22 cellular contexts compared by ENCODE assay signal in the genomic region with DNA sequence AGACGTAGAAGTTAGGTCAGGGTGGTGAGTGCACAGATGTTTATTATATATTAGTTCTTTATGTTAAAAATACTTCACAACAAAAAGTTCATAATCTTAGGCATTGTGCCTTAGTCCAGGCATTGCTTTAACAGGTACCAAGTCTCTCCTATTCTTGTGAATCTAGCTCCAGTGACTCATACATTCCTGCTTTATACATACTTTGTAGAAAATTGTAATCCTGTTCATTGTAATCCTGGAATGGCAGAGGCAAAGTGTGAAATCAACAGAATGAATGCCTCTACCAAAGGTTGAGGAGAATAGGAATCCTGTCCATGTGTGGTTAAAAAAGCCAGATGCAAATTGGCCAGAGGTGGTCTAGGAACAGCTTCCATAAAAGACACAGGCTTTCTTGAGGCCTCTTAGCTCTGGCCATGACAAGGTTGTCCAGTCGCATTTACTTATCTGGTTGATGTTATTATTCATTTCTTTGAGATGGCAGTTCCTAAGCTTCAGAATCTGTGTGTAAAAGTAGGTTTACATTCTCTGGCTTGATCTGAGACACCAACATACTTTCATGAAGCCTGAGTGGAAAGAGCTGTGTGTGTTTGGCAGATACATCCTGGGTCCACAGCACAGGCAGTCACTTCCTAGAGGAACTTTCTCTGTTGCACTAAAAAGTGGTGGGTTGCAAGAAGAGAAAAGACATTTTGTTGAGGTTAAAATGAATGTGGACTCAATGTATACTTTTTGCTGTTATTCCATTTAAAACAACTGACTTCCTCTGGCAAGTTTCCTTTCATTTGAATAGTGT.
DNase-seq lines count a peak whose midpoint lies in the region; ATAC-seq, FAIRE-seq and TF ChIP-seq lines count a peak whose summit lies in the region.
"Had no signal": no experiment of that assay in that cellular context is flagged by ENCODE, and none has a peak within 500 bp of the region (broad histone marks: within the 10 kb centered on the region; RNA-seq: fewer than 3 reads in every experiment).

No MANE protein-coding gene starts in this region.

- no peak overlapping the region for H3K4ac ChIP-seq in mesenchymal stem cell (ENCODE audit: low read depth in 1 of 2, low read length in 2 of 2)

- POLR2A ChIA-PET in activated CD4-positive, alpha-beta T cell treated with anti-CD3 and anti-CD28 coated beads for 36 hours (lab: Charles Lee), result no interaction called here

- 83% methylated on average over 1 of the region's 2 CpGs for WGBS in mesenchymal stem cell
- 96 to 100% (median 98%) methylated on average over 2 of the region's 2 CpGs for WGBS in psoas muscle, 3 donors

- H2BK15ac ChIP-seq in mesenchymal stem cell (ENCODE audit: low read depth, poor library complexity, severe bottlenecking), result no peak overlapping the region

- intact Hi-C loops in psoas muscle (cut with DNase I), result no loop called here
- intact Hi-C loops in activated CD4-positive, alpha-beta T cell treated with anti-CD3 and anti-CD28 coated beads for 36 hours (cut with DNase I, micrococcal nuclease), result no loop called here

- H3K9me3 ChIP-seq in mesenchymal stem cell (ENCODE audit: control insufficient read depth, low read length) (peaks cover 22% of the 10 kb centered on the region), psoas muscle (peaks cover 7% of the 10 kb centered on the region)
- H3K9me3 ChIP-seq: thoracic aorta had no signal

- FAIRE-seq in bronchial epithelial cell (lab: Jason Lieb, UNC), result no peak
- FAIRE-seq: GM12891 had no signal

- no peak for ATAC-seq in psoas muscle
- ATAC-seq in activated CD4-positive, alpha-beta T cell treated with anti-CD3 and anti-CD28 coated beads for 36 hours, result no peak
- ATAC-seq: activated CD8-positive, alpha-beta T cell treated with anti-CD3 and anti-CD28 coated beads, Interleukin-2, amount 10 ng/mL, durations not matched to agents 7 days and 5 days; activated T-cell treated with anti-CD3 and anti-CD28 coated beads, Interleukin-2, amount 50 U/mL, for 72 hours; stimulated activated effector memory CD8-positive, alpha-beta T cell treated with anti-CD3 and anti-CD28 coated beads, Interleukin-12 subunit alpha, Interleukin-12 subunit beta, amount 100 ng/mL, for 72 hours had no signal

- H3K9ac ChIP-seq in mesenchymal stem cell (ENCODE audit: low read length), result no peak overlapping the region

- no peak overlapping the region for H3K27ac Mint-ChIP-seq in activated CD4-positive, alpha-beta T cell treated with anti-CD3 and anti-CD28 coated beads for 36 hours
- H3K27ac Mint-ChIP-seq: activated CD8-positive, alpha-beta T cell treated with anti-CD3 and anti-CD28 coated beads, Interleukin-2, amount 10 ng/mL, durations not matched to agents 7 days and 5 days; activated naive CD8-positive, alpha-beta T cell; activated T-cell treated with anti-CD3 and anti-CD28 coated beads, Interleukin-2, amount 50 U/mL, for 72 hours; B cell; stimulated activated effector memory CD8-positive, alpha-beta T cell treated with anti-CD3 and anti-CD28 coated beads, Interleukin-12 subunit alpha, Interleukin-12 subunit beta, amount 100 ng/mL, for 72 hours had no signal

- no peak overlapping the region for H3K4me2 ChIP-seq in mesenchymal stem cell (ENCODE audit: low read length, poor library complexity, severe bottlenecking)
- H3K4me2 ChIP-seq: smooth muscle cell had no signal

- H2AFZ ChIP-seq in mesenchymal stem cell (ENCODE audit: low read depth, low read length), result no peak overlapping the region

- H2BK12ac ChIP-seq in mesenchymal stem cell (ENCODE audit: low read length in 2 of 2), result no peak overlapping the region

- no peaks in the 10 kb centered on the region for H3K4me1 ChIP-seq in mesenchymal stem cell (ENCODE audit: control insufficient read depth, insufficient read depth, low read depth, low read length)
- no peaks in the 10 kb centered on the region for H3K4me1 ChIP-seq in psoas muscle

- H3K27me3 Mint-ChIP-seq in activated CD4-positive, alpha-beta T cell treated with anti-CD3 and anti-CD28 coated beads for 36 hours, result no peaks in the 10 kb centered on the region
- H3K27me3 Mint-ChIP-seq: activated naive CD8-positive, alpha-beta T cell; B cell had no signal

- peaks cover 4% of the 10 kb centered on the region for H3K9me3 Mint-ChIP-seq in activated CD4-positive, alpha-beta T cell treated with anti-CD3 and anti-CD28 coated beads for 36 hours (ENCODE audit: low read depth)

- no peak overlapping the region for H3K14ac ChIP-seq in mesenchymal stem cell (ENCODE audit: low read length in 2 of 2)

- no peaks in the 10 kb centered on the region for H3K4me1 Mint-ChIP-seq in activated CD4-positive, alpha-beta T cell treated with anti-CD3 and anti-CD28 coated beads for 36 hours
- H3K4me1 Mint-ChIP-seq: B cell; stimulated activated effector memory CD8-positive, alpha-beta T cell treated with anti-CD3 and anti-CD28 coated beads, Interleukin-12 subunit alpha, Interleukin-12 subunit beta, amount 100 ng/mL, for 72 hours had no signal

- no peak overlapping the region for H4K8ac ChIP-seq in mesenchymal stem cell (ENCODE audit: low read length)

- no peak overlapping the region for H3K4me3 Mint-ChIP-seq in activated CD4-positive, alpha-beta T cell treated with anti-CD3 and anti-CD28 coated beads for 36 hours
- H3K4me3 Mint-ChIP-seq: activated CD8-positive, alpha-beta T cell treated with anti-CD3 and anti-CD28 coated beads, Interleukin-2, amount 10 ng/mL, durations not matched to agents 7 days and 5 days; activated naive CD8-positive, alpha-beta T cell; activated T-cell treated with anti-CD3 and anti-CD28 coated beads, Interleukin-2, amount 50 U/mL, for 72 hours; B cell; stimulated activated effector memory CD8-positive, alpha-beta T cell treated with anti-CD3 and anti-CD28 coated beads, Interleukin-12 subunit alpha, Interleukin-12 subunit beta, amount 100 ng/mL, for 72 hours had no signal

- H4K91ac ChIP-seq in mesenchymal stem cell (ENCODE audit: low read length), result no peak overlapping the region

- no peak overlapping the region for H3K4me3 ChIP-seq in bronchial epithelial cell (ENCODE audit: low read depth, low read length)
- H3K4me3 ChIP-seq in mesenchymal stem cell (ENCODE audit: insufficient read depth in 1 of 2, low read depth in 1 of 2, low read length in 2 of 2), result no peak overlapping the region
- H3K4me3 ChIP-seq in psoas muscle, result no peak overlapping the region
- H3K4me3 ChIP-seq: smooth muscle cell, thoracic aorta had no signal

- no peaks in the 10 kb centered on the region for H3K79me1 ChIP-seq in mesenchymal stem cell (replicated peaks; ENCODE audit: low read length, poor library complexity, severe bottlenecking)

- H2BK5ac ChIP-seq in mesenchymal stem cell (ENCODE audit: low read depth, low read length, poor library complexity, severe bottlenecking), result no peak overlapping the region

- no peaks in the 10 kb centered on the region for H3K36me3 Mint-ChIP-seq in activated CD4-positive, alpha-beta T cell treated with anti-CD3 and anti-CD28 coated beads for 36 hours (ENCODE audit: low read depth)
- H3K36me3 Mint-ChIP-seq: stimulated activated effector memory CD8-positive, alpha-beta T cell treated with anti-CD3 and anti-CD28 coated beads, Interleukin-12 subunit alpha, Interleukin-12 subunit beta, amount 100 ng/mL, for 72 hours had no signal

- no peak overlapping the region for H3K27ac ChIP-seq in mesenchymal stem cell (ENCODE audit: low read length, poor library complexity, severe bottlenecking)
- no peak overlapping the region for H3K27ac ChIP-seq in psoas muscle
- H3K27ac ChIP-seq: HL-60, thoracic aorta, WERI-Rb-1 had no signal

- no peak overlapping the region for H2BK120ac ChIP-seq in mesenchymal stem cell (ENCODE audit: low read depth, low read length)

- H3K23ac ChIP-seq in mesenchymal stem cell (ENCODE audit: low read length in 2 of 2), result no peak overlapping the region

- TF ChIP-seq CTCF in bronchial epithelial cell (IDR thresholded peaks at IDR 0.05; ENCODE audit: insufficient read depth, low read length, severe bottlenecking) (no peak), psoas muscle (IDR thresholded peaks at IDR 0.05) (no peak)

- peak; percentile 25 for DNase-seq in GM03348 (ENCODE audit: low spot score)
- DNase-seq in M059J (ENCODE audit: low read depth), result peak; percentile 66
- peak; percentile 46 for DNase-seq in bronchial epithelial cell (ENCODE audit: low read depth)
- peak; percentile 2 for DNase-seq in mesenchymal stem cell
- no peak for DNase-seq in NOMO-1 treated with dmso at 0.1 percent for 144 hours (lab: John Stamatoyannopoulos, UW; ENCODE audit: unreplicated experiment)
- no peak for DNase-seq in psoas muscle
- no peak for DNase-seq in activated CD4-positive, alpha-beta T cell treated with anti-CD3 and anti-CD28 coated beads for 36 hours
- no peak for DNase-seq in occipital lobe (lab: John Stamatoyannopoulos, UW)
- DNase-seq: activated CD8-positive, alpha-beta T cell treated with anti-CD3 and anti-CD28 coated beads, Interleukin-2, amount 10 ng/mL, durations not matched to agents 7 days and 5 days; activated T-cell treated with anti-CD3 and anti-CD28 coated beads, Interleukin-2, amount 50 U/mL, for 72 hours; caudate nucleus; effector CD4-positive, alpha-beta T cell; NCI-H1417; NCI-H2171; WERI-Rb-1 had no signal

- CTCF ChIA-PET in activated CD4-positive, alpha-beta T cell treated with anti-CD3 and anti-CD28 coated beads for 36 hours (lab: Charles Lee), result no interaction called here

- H3K27me3 ChIP-seq in bronchial epithelial cell (ENCODE audit: control insufficient read depth, insufficient read depth, low read length) (no peaks in the 10 kb centered on the region), mesenchymal stem cell (ENCODE audit: control insufficient read depth in 1 of 2, insufficient read depth in 1 of 2, low read length in 2 of 2) (no peaks in the 10 kb centered on the region), psoas muscle (ENCODE audit: insufficient read depth in 3 of 3, low read length in 2 of 3) (no peaks in the 10 kb centered on the region)

- H2AK5ac ChIP-seq in mesenchymal stem cell (ENCODE audit: low read length, severe bottlenecking), result no peak overlapping the region

- H3K36me3 ChIP-seq in bronchial epithelial cell (ENCODE audit: control insufficient read depth, insufficient read depth, low read length) (no peaks in the 10 kb centered on the region), mesenchymal stem cell (ENCODE audit: control insufficient read depth in 1 of 2, insufficient read depth in 2 of 2, low read depth in 1 of 2, low read length in 2 of 2) (peaks cover 0 to 15% of the 10 kb centered on the region in 2 experiments), psoas muscle (ENCODE audit: insufficient read depth in 1 of 2, low read depth in 1 of 2) (peaks cover 0 to 18% of the 10 kb centered on the region in 2 donors)
- H3K36me3 ChIP-seq: WERI-Rb-1 had no signal

- H3K18ac ChIP-seq in mesenchymal stem cell (ENCODE audit: low read depth in 1 of 2, low read length in 2 of 2), result no peak overlapping the region

Comparison
In these comparisons a context has a peak if more than half of its experiments do, and no peak if none do; other contexts are left out.
1. DNase-seq: peak in GM03348 (single experiment), M059J (single experiment), bronchial epithelial cell (single experiment) and mesenchymal stem cell (single experiment); none in NOMO-1 treated with dmso at 0.1 percent for 144 hours (single experiment), psoas muscle (0 of 2), activated CD4-positive, alpha-beta T cell treated with anti-CD3 and anti-CD28 coated beads for 36 hours (single experiment) and occipital lobe (single experiment).